In genomic region chr10:69092959-69093850, GRCh38 we compare ENCODE assay signal across 8 cellular contexts. TPM values are rescaled to one million over a fixed set of nuclear protein-coding genes. Genes with fewer than 3 reads are reported as not detected.
A peak's percentile ranks its signal among the peaks of the same experiment; 100 is the strongest.
DNase-seq lines count a peak whose midpoint lies in the region; ATAC-seq lines count a peak whose summit lies in the region.

No MANE protein-coding gene starts in this region.

- no peaks in the 10 kb centered on the region for H3K4me1 ChIP-seq in NT2/D1 (ENCODE audit: insufficient read depth, insufficient read length)

- peak; percentile 75 to 77 for ATAC-seq in naive B cell (ENCODE audit: low read depth in 2 of 2)
- ATAC-seq in stimulated activated memory B cell treated with anti-CD40 and anti-IgM and Interleukin-4, amounts not matched to agents 10 μg/mL and 1 μg/mL and 100 μg/mL, for 72 hours, result peak; percentile 72

- no peaks in the 10 kb centered on the region for H3K9me3 ChIP-seq in NT2/D1 (ENCODE audit: insufficient read depth, low read length)

- H3K4me3 ChIP-seq in NT2/D1 (ENCODE audit: insufficient read length, low read depth), result no peak overlapping the region

- DNase-seq in GDM1 (lab: John Stamatoyannopoulos, UW) (peak; percentile 74), HUDEP-2 (lab: John Stamatoyannopoulos, UW; ENCODE audit: unreplicated experiment in 76 of 76) (peak in 67 of 76 experiments; percentile 6 to 85 (median 57)), NT2/D1 (ENCODE audit: low read depth, low spot score) (peak; percentile 60), epithelial cell of prostate (ENCODE audit: low read depth, low spot score) (peak; percentile 39), naive B cell (peak; percentile 82), middle frontal gyrus (ENCODE audit: extremely low spot score, low spot score) (no peak)
- DNase-seq in activated CD8-positive, alpha-beta memory T cell treated with anti-CD3 and anti-CD28 coated beads, Interleukin-2, amount 50 U/mL, for 1 hour (ENCODE audit: extremely low read depth), result peak; percentile 45

- H3K27me3 Mint-ChIP-seq in naive B cell, result no peaks in the 10 kb centered on the region
- no peaks in the 10 kb centered on the region for H3K27me3 Mint-ChIP-seq in stimulated activated memory B cell treated with anti-CD40 and anti-IgM and Interleukin-4, amounts not matched to agents 10 μg/mL and 1 μg/mL and 100 μg/mL, for 72 hours

- H3K27me3 ChIP-seq in NT2/D1 (ENCODE audit: insufficient read depth, insufficient read length), result no peaks in the 10 kb centered on the region

- H3K27ac ChIP-seq in epithelial cell of prostate, result no peak overlapping the region

- peaks cover 0 to 5% of the 10 kb centered on the region in 2 donors for H3K36me3 Mint-ChIP-seq in naive B cell
- peaks cover 35% of the 10 kb centered on the region for H3K36me3 Mint-ChIP-seq in stimulated activated memory B cell treated with anti-CD40 and anti-IgM and Interleukin-4, amounts not matched to agents 10 μg/mL and 1 μg/mL and 100 μg/mL, for 72 hours

- H3K4me3 Mint-ChIP-seq in naive B cell, result peak overlapping the region in 2 of 8 donors; percentile 3 to 67
- H3K4me3 Mint-ChIP-seq in stimulated activated memory B cell treated with anti-CD40 and anti-IgM and Interleukin-4, amounts not matched to agents 10 μg/mL and 1 μg/mL and 100 μg/mL, for 72 hours, result peak overlapping the region; percentile 3

- peaks cover 25 to 47% (median 37%) of the 10 kb centered on the region in 3 donors for H3K4me1 Mint-ChIP-seq in naive B cell
- peaks cover 55% of the 10 kb centered on the region for H3K4me1 Mint-ChIP-seq in stimulated activated memory B cell treated with anti-CD40 and anti-IgM and Interleukin-4, amounts not matched to agents 10 μg/mL and 1 μg/mL and 100 μg/mL, for 72 hours

- no peak overlapping the region for H3K9ac ChIP-seq in NT2/D1 (ENCODE audit: insufficient read length, low read depth)

- no peaks in the 10 kb centered on the region for H3K9me3 Mint-ChIP-seq in naive B cell
- H3K9me3 Mint-ChIP-seq in stimulated activated memory B cell treated with anti-CD40 and anti-IgM and Interleukin-4, amounts not matched to agents 10 μg/mL and 1 μg/mL and 100 μg/mL, for 72 hours, result no peaks in the 10 kb centered on the region

- no peaks in the 10 kb centered on the region for H3K36me3 ChIP-seq in NT2/D1 (ENCODE audit: insufficient read depth, insufficient read length, low read length)

- peak overlapping the region in 5 of 6 donors; percentile 4 to 94 (median 84) for H3K27ac Mint-ChIP-seq in naive B cell
- H3K27ac Mint-ChIP-seq in stimulated activated memory B cell treated with anti-CD40 and anti-IgM and Interleukin-4, amounts not matched to agents 10 μg/mL and 1 μg/mL and 100 μg/mL, for 72 hours, result no peak overlapping the region

RNA-seq across cellular contexts. Expression of gene SRGN, which starts 5.3 kb away (rescaled TPM):
- 10 to 100 TPM; 25.2 to 40.7 (median 33.6) TPM for polyA plus RNA-seq in naive B cell (ENCODE audit: low read depth in 6 of 6)

RNA-seq across cellular contexts. Expression of gene VPS26A, which starts 30.8 kb away (rescaled TPM):
- polyA plus RNA-seq in naive B cell (ENCODE audit: low read depth in 6 of 6), result 10 to 100 TPM; 23.1 to 32.8 (median 31.5) TPM
